ENCODE assay signal across 1 cellular context in genomic region chr6:169725270-169726048, GRCh38.
TF ChIP-seq lines count a peak whose summit lies in the region.

No MANE protein-coding gene starts in this region.

TF ChIP-seq in HepG2, 621 proteins besides CTCF, POLR2A, EP300 and RAD21 (continued from another document and continues in another):
- TF ChIP-seq CEBPG (CRISPR knock-in tag; IDR thresholded peaks at IDR 0.05) = peak; percentile 95
- no peak; the same call in 1 of the 2 replicates for TF ChIP-seq KLF6 (CRISPR knock-in tag; IDR thresholded peaks at IDR 0.05)
- 0 out of 2 replicates have a peak, but pooled peaks have one; percentile 28 for TF ChIP-seq ZNF12 (CRISPR knock-in tag; IDR thresholded peaks at IDR 0.05)
- no peak for TF ChIP-seq ZNF850 (CRISPR knock-in tag; conservative IDR thresholded peaks at IDR 0.05)
- 0 out of 2 replicates have a peak, but pooled peaks have one; percentile 30 for TF ChIP-seq NCOA5 (CRISPR knock-in tag; IDR thresholded peaks at IDR 0.05)
- TF ChIP-seq HOXD1 (CRISPR knock-in tag; IDR thresholded peaks at IDR 0.05) = peak; percentile 48; the same call in 1 of the 2 replicates
- peak; percentile 91; the same call in 1 of the 2 replicates for TF ChIP-seq PITX1 (CRISPR knock-in tag; IDR thresholded peaks at IDR 0.05)
- no peak for TF ChIP-seq ZNF549 (CRISPR knock-in tag; IDR thresholded peaks at IDR 0.05)
- TF ChIP-seq ZNF563 (CRISPR knock-in tag; IDR thresholded peaks at IDR 0.05) = no peak
- TF ChIP-seq ZNF333 (CRISPR knock-in tag; IDR thresholded peaks at IDR 0.05; ENCODE audit: borderline replicate concordance) = no peak
- no peak for TF ChIP-seq ZNF780A (CRISPR knock-in tag; IDR thresholded peaks at IDR 0.05)
- 0 out of 2 replicates have a peak, but pooled peaks have one; percentile 18 for TF ChIP-seq MAF1 (CRISPR knock-in tag; IDR thresholded peaks at IDR 0.05; ENCODE audit: borderline replicate concordance)
- no peak for TF ChIP-seq ZNF496 (CRISPR knock-in tag; IDR thresholded peaks at IDR 0.05; ENCODE audit: insufficient replicate concordance)
- no peak for TF ChIP-seq SNAPC4 (CRISPR knock-in tag; IDR thresholded peaks at IDR 0.05)
- no peak for TF ChIP-seq ZNF678 (CRISPR knock-in tag; IDR thresholded peaks at IDR 0.05)
- no peak for TF ChIP-seq RAD51 (IDR thresholded peaks at IDR 0.05; ENCODE audit: borderline replicate concordance)
- no peak; the same call in 1 of the 2 replicates for TF ChIP-seq ZNF556 (CRISPR knock-in tag; IDR thresholded peaks at IDR 0.05; ENCODE audit: borderline replicate concordance)
- TF ChIP-seq AKNA (CRISPR knock-in tag; IDR thresholded peaks at IDR 0.05; ENCODE audit: borderline replicate concordance) = 0 out of 2 replicates have a peak, but pooled peaks have one; percentile 50
- TF ChIP-seq TCF12 (IDR thresholded peaks at IDR 0.05) = no peak
- no peak; the same call in 1 of the 2 replicates for TF ChIP-seq TCF12 (CRISPR knock-in tag; IDR thresholded peaks at IDR 0.05)
- no peak for TF ChIP-seq ZNF142 (CRISPR knock-in tag; IDR thresholded peaks at IDR 0.05)
- TF ChIP-seq CENPX (CRISPR knock-in tag; IDR thresholded peaks at IDR 0.05) = no peak
- TF ChIP-seq HIVEP1 (CRISPR knock-in tag; IDR thresholded peaks at IDR 0.05) = no peak
- TF ChIP-seq ZNF180 (CRISPR knock-in tag; IDR thresholded peaks at IDR 0.05; ENCODE audit: borderline replicate concordance, low read depth) = no peak
- peak; percentile 28; the same call in 1 of the 2 replicates for TF ChIP-seq SP140L (CRISPR knock-in tag; IDR thresholded peaks at IDR 0.05; ENCODE audit: borderline replicate concordance)
- TF ChIP-seq HNF1A (IDR thresholded peaks at IDR 0.05; ENCODE audit: low read depth) = 0 out of 2 replicates have a peak, but pooled peaks have one; percentile 30
- TF ChIP-seq HNF1A (CRISPR knock-in tag; IDR thresholded peaks at IDR 0.05; ENCODE audit: borderline replicate concordance) = no peak
- peak; percentile 70 for TF ChIP-seq BCL6 (CRISPR knock-in tag; IDR thresholded peaks at IDR 0.05)
- no peak for TF ChIP-seq U2AF2 (IDR thresholded peaks at IDR 0.05; ENCODE audit: low read depth, low read length)
- TF ChIP-seq FOXK2 (IDR thresholded peaks at IDR 0.05) = no peak
- TF ChIP-seq MEIS2 (CRISPR knock-in tag; IDR thresholded peaks at IDR 0.05) = peak; percentile 76
- TF ChIP-seq MED8 (CRISPR knock-in tag; IDR thresholded peaks at IDR 0.05; ENCODE audit: insufficient replicate concordance) = no peak
- 0 out of 2 replicates have a peak, but pooled peaks have one; percentile 28 for TF ChIP-seq THAP11 (CRISPR knock-in tag; IDR thresholded peaks at IDR 0.05)
- TF ChIP-seq ONECUT2 (CRISPR knock-in tag; IDR thresholded peaks at IDR 0.05) = 0 out of 2 replicates have a peak, but pooled peaks have one; percentile 22
- no peak for TF ChIP-seq ZMAT3 (CRISPR knock-in tag; conservative IDR thresholded peaks at IDR 0.05)
- TF ChIP-seq KAT2B (IDR thresholded peaks at IDR 0.05; ENCODE audit: borderline replicate concordance, low read depth, low read length) = no peak
- TF ChIP-seq SMC3 (IDR thresholded peaks at IDR 0.05; ENCODE audit: low read length) = peak; percentile 34; the same call in 1 of the 2 replicates
- no peak for TF ChIP-seq ZNF781 (CRISPR knock-in tag; IDR thresholded peaks at IDR 0.05; ENCODE audit: borderline replicate concordance, not compliant biosample characterization)
- TF ChIP-seq JUNB (CRISPR knock-in tag; IDR thresholded peaks at IDR 0.05; ENCODE audit: borderline replicate concordance) = no peak
- no peak for TF ChIP-seq ZNF720 (CRISPR knock-in tag; IDR thresholded peaks at IDR 0.05)
